In the genomic region with DNA sequence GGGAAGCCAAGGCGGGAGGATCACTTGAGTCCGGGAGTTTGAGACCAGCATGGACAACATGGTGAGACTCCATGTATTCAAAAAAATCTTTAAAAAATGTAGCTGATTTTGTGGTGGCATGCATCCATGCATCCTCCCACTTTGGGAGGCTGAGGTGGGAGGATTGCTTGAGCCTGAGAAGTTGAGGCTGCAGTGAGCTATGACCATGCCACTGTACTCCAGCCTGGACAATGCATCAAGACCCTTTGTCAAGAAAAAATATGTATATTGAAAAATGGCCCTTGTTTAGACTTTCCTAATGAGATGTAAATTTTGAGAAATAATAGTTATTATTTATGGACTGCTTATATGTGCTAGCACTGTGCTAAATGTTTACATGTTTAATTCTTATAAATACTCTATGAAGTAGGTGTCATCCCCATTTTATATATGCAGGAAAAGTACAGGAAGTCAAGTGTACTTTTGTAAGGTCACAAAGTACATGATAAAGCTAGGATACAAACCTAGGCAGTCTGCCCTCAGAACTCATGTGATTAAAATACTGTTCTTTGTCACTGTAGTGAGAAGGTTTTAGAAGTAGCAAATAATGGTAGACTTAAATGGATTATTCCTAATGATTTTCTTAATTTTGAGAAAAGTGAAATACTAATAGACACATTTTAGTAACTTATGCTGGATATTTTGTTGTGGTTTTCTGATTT, we compare ENCODE assay signal across 15 cellular contexts. TPM values are rescaled to one million over a fixed set of nuclear protein-coding genes. Genes with fewer than 3 reads are reported as not detected.
DNase-seq lines count a peak whose midpoint lies in the region; ATAC-seq and TF ChIP-seq lines count a peak whose summit lies in the region.
"Had no signal": no experiment of that assay in that cellular context is flagged by ENCODE, and none has a peak within 500 bp of the region (broad histone marks: within the 10 kb centered on the region; RNA-seq: fewer than 3 reads in every experiment).

No MANE protein-coding gene starts in this region.

- CTCF ChIA-PET in PC-9 (lab: Charles Lee), result interaction anchor here (0.6 to 1.0 kb wide), 4 partner anchors 32 to 1623 kb away, joined by 3 to 15 read pairs (median 8); no protein-coding TSS in a partner anchor
- CTCF ChIA-PET in MCF 10A (lab: Yijun Ruan, JAX), result interaction anchor here (0.9 to 2.3 kb wide), 3 partner anchors 16 to 109 kb away, joined by 3 to 10 read pairs (median 7); no protein-coding TSS in a partner anchor

- peak; percentile 67 for ATAC-seq in Right ventricle myocardium superior (ENCODE audit: poor library complexity)
- ATAC-seq in Right ventricle myocardium inferior, result no peak
- ATAC-seq in left lobe of liver, result peak; percentile 55
- no peak for ATAC-seq in GM21528 (IDR thresholded peaks at IDR 0.05; ENCODE audit: low FRiP score, unreplicated experiment)

- H3K79me2 ChIP-seq in PC-9 (ENCODE audit: low read depth), result peaks cover 53% of the 10 kb centered on the region

- H3K9me3 Mint-ChIP-seq in MCF 10A (ENCODE audit: unreplicated experiment), result no peaks in the 10 kb centered on the region
- H3K9me3 Mint-ChIP-seq: CD8-positive, alpha-beta memory T cell had no signal

- H4K20me1 ChIP-seq in PC-9 (ENCODE audit: insufficient read depth), result peaks cover 31% of the 10 kb centered on the region

- no peaks in the 10 kb centered on the region for H3K27me3 ChIP-seq in PC-9 (ENCODE audit: insufficient read depth, low read depth)
- H3K27me3 ChIP-seq in left ventricle myocardium inferior (ENCODE audit: low read depth), result no peaks in the 10 kb centered on the region
- H3K27me3 ChIP-seq: BLaER1 had no signal

- no peaks in the 10 kb centered on the region for H3K4me1 Mint-ChIP-seq in MCF 10A (ENCODE audit: insufficient read depth, unreplicated experiment)

- H3K9me2 ChIP-seq in PC-9 (ENCODE audit: insufficient read depth), result no peaks in the 10 kb centered on the region

- peaks cover 77% of the 10 kb centered on the region for H3K36me3 Mint-ChIP-seq in MCF 10A (ENCODE audit: insufficient read depth, unreplicated experiment)

- H3K27me3 Mint-ChIP-seq in MCF 10A (ENCODE audit: insufficient read depth, unreplicated experiment), result no peaks in the 10 kb centered on the region
- H3K27me3 Mint-ChIP-seq: CD8-positive, alpha-beta memory T cell had no signal

- H3K4me3 ChIP-seq in PC-9 (no peak overlapping the region), left ventricle myocardium inferior (no peak overlapping the region), foreskin fibroblast (ENCODE audit: low read depth in 1 of 2, low read length in 2 of 2) (no peak overlapping the region)
- H3K4me3 ChIP-seq: BLaER1, GM23248 had no signal

- TF ChIP-seq CTCF in PC-9 (conservative IDR thresholded peaks at IDR 0.05) (no peak), left ventricle myocardium inferior (IDR thresholded peaks at IDR 0.05; ENCODE audit: borderline replicate concordance) (no peak), foreskin fibroblast (IDR thresholded peaks at IDR 0.05; ENCODE audit: low read depth, low read length) (no peak), MCF 10A (IDR thresholded peaks at IDR 0.05; ENCODE audit: unreplicated experiment) (no peak)

- H3K27ac Mint-ChIP-seq in MCF 10A (ENCODE audit: low read depth, unreplicated experiment), result no peak overlapping the region

- intact Hi-C loops in Right ventricle myocardium superior (cut with DNase I) (no loop called here), Right ventricle myocardium inferior (cut with DNase I) (no loop called here), PC-9 (cut with micrococcal nuclease; ENCODE audit: unreplicated experiment) (loop anchor here (5.0 kb wide), 1 partner anchor 110 kb away; no protein-coding TSS in a partner anchor), left ventricle myocardium inferior (cut with micrococcal nuclease) (no loop called here), MCF 10A (cut with micrococcal nuclease) (no loop called here)

- BruUV-seq in PC-9 (replicated peaks; lab: Mats Ljungman, UMichigan) (no TSS peak), MCF 10A (replicated peaks; lab: Mats Ljungman, UMichigan) (no TSS peak)

- POLR2A ChIA-PET in PC-9 (lab: Charles Lee; ENCODE audit: unreplicated experiment), result no interaction called here
- POLR2A ChIA-PET in MCF 10A (lab: Yijun Ruan, JAX), result interaction anchor here (1.0 to 1.5 kb wide), 2 partner anchors 16 to 18 kb away, joined by 3 to 5 read pairs; no protein-coding TSS in a partner anchor

- DNase-seq in Right ventricle myocardium superior, result no peak
- DNase-seq in Right ventricle myocardium inferior (ENCODE audit: missing footprints), result no peak
- no peak for DNase-seq in PC-9
- no peak for DNase-seq in left ventricle myocardium inferior
- no peak for DNase-seq in left lobe of liver (ENCODE audit: low spot score)
- no peak for DNase-seq in foreskin fibroblast
- DNase-seq in MCF 10A (ENCODE audit: unreplicated experiment), result no peak
- DNase-seq: AML-193; CD8-positive, alpha-beta memory T cell; DMS53; GF-D8; GM23248 had no signal

- H3K27ac ChIP-seq in PC-9, result peak overlapping the region; percentile 21; the same call in 1 of the 2 replicates
- H3K27ac ChIP-seq in left ventricle myocardium inferior (replicated peaks), result peak overlapping the region; percentile 76
- H3K27ac ChIP-seq: 22Rv1, BLaER1, GM23248 had no signal

- H3K36me3 ChIP-seq in PC-9 (ENCODE audit: low read depth) (peaks cover 57% of the 10 kb centered on the region), left ventricle myocardium inferior (peaks cover 56% of the 10 kb centered on the region)

- H2AFZ ChIP-seq in PC-9, result no peak overlapping the region
- H2AFZ ChIP-seq: GM23248 had no signal

- no peak overlapping the region for H3K4me3 Mint-ChIP-seq in MCF 10A (ENCODE audit: unreplicated experiment)
- H3K4me3 Mint-ChIP-seq: CD8-positive, alpha-beta memory T cell had no signal

- no peak overlapping the region for H3K4me2 ChIP-seq in PC-9
- H3K4me2 ChIP-seq: BLaER1 had no signal

- H3K9me3 ChIP-seq in PC-9 (ENCODE audit: insufficient read depth, low read depth) (no peaks in the 10 kb centered on the region), left ventricle myocardium inferior (replicated peaks) (no peaks in the 10 kb centered on the region)
- H3K9me3 ChIP-seq: BLaER1 had no signal

- peaks cover 59% of the 10 kb centered on the region for H3F3A ChIP-seq in PC-9 (ENCODE audit: insufficient read depth, low read depth)

- H3K4me1 ChIP-seq in PC-9 (replicated peaks; ENCODE audit: insufficient read depth), result no peaks in the 10 kb centered on the region
- H3K4me1 ChIP-seq in left ventricle myocardium inferior, result peaks cover 44% of the 10 kb centered on the region
- H3K4me1 ChIP-seq: BLaER1 had no signal

RNA-seq across cellular contexts. Expression of a gene that starts 58.8 kb away (rescaled TPM):
- total RNA-seq in Right ventricle myocardium superior (39.9 TPM), Right ventricle myocardium inferior (39.8 TPM), PC-9 (2021) (91.6 and 144 TPM in 2 replicates), left ventricle myocardium inferior (40.1 TPM), left lobe of liver (45.6 TPM), MCF 10A (2022) (57.3 and 68.3 TPM in 2 replicates)

Comparison
In these comparisons a context has a peak if more than half of its experiments do, and no peak if none do; other contexts are left out.
1. ATAC-seq: peak in Right ventricle myocardium superior (single experiment) and left lobe of liver (single experiment); none in Right ventricle myocardium inferior (single experiment) and GM21528 (single experiment).